1 cellular context compared by ENCODE assay signal in genomic region chr1:101238681-101239094, GRCh38.
TF ChIP-seq lines count a peak whose summit lies in the region.

No MANE protein-coding gene starts in this region.

TF ChIP-seq in HepG2, 621 proteins besides CTCF, POLR2A, EP300 and RAD21 (continued from another document and continues in another):
- TF ChIP-seq, protein P1, sequence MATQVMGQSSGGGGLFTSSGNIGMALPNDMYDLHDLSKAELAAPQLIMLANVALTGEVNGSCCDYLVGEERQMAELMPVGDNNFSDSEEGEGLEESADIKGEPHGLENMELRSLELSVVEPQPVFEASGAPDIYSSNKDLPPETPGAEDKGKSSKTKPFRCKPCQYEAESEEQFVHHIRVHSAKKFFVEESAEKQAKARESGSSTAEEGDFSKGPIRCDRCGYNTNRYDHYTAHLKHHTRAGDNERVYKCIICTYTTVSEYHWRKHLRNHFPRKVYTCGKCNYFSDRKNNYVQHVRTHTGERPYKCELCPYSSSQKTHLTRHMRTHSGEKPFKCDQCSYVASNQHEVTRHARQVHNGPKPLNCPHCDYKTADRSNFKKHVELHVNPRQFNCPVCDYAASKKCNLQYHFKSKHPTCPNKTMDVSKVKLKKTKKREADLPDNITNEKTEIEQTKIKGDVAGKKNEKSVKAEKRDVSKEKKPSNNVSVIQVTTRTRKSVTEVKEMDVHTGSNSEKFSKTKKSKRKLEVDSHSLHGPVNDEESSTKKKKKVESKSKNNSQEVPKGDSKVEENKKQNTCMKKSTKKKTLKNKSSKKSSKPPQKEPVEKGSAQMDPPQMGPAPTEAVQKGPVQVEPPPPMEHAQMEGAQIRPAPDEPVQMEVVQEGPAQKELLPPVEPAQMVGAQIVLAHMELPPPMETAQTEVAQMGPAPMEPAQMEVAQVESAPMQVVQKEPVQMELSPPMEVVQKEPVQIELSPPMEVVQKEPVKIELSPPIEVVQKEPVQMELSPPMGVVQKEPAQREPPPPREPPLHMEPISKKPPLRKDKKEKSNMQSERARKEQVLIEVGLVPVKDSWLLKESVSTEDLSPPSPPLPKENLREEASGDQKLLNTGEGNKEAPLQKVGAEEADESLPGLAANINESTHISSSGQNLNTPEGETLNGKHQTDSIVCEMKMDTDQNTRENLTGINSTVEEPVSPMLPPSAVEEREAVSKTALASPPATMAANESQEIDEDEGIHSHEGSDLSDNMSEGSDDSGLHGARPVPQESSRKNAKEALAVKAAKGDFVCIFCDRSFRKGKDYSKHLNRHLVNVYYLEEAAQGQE (IDR thresholded peaks at IDR 0.05; ENCODE audit: borderline replicate concordance in 1 of 2, low read depth in 1 of 2, low read length in 2 of 2): no peak
- TF ChIP-seq ZNF207 (IDR thresholded peaks at IDR 0.05; ENCODE audit: borderline replicate concordance) (no peak), ZFP41 (CRISPR knock-in tag; IDR thresholded peaks at IDR 0.05; ENCODE audit: borderline replicate concordance) (no peak), JUN (CRISPR knock-in tag; IDR thresholded peaks at IDR 0.05) (no peak), RNF219 (CRISPR knock-in tag; IDR thresholded peaks at IDR 0.05) (no peak), ZNF564 (CRISPR knock-in tag; IDR thresholded peaks at IDR 0.05) (no peak), HMGA1 (CRISPR knock-in tag; conservative IDR thresholded peaks at IDR 0.05) (no peak), ZNF598 (CRISPR knock-in tag; IDR thresholded peaks at IDR 0.05; ENCODE audit: borderline replicate concordance) (no peak), ZFP36 (IDR thresholded peaks at IDR 0.05; ENCODE audit: borderline replicate concordance, low read depth, low read length, partially characterized antibody) (no peak), ZKSCAN8 (CRISPR knock-in tag; IDR thresholded peaks at IDR 0.05; ENCODE audit: borderline replicate concordance) (no peak), HNRNPLL (IDR thresholded peaks at IDR 0.05; ENCODE audit: low read depth, low read length, poor library complexity, severe bottlenecking) (no peak), BHLHE40 (IDR thresholded peaks at IDR 0.05; ENCODE audit: low read length) (no peak), ZNF687 (CRISPR knock-in tag; IDR thresholded peaks at IDR 0.05) (peak; percentile 30), ZNF350 (CRISPR knock-in tag; IDR thresholded peaks at IDR 0.05; ENCODE audit: borderline replicate concordance, low read depth) (no peak), ZNF543 (CRISPR knock-in tag; IDR thresholded peaks at IDR 0.05) (no peak), ZNF331 (CRISPR knock-in tag; IDR thresholded peaks at IDR 0.05) (0 out of 2 replicates have a peak, but pooled peaks have one; percentile 38), PLSCR1 (CRISPR knock-in tag; IDR thresholded peaks at IDR 0.05; ENCODE audit: borderline replicate concordance) (no peak), DNMT1 (CRISPR knock-in tag; IDR thresholded peaks at IDR 0.05) (no peak), THAP9 (CRISPR knock-in tag; IDR thresholded peaks at IDR 0.05; ENCODE audit: borderline replicate concordance) (no peak), ZNF766 (CRISPR knock-in tag; IDR thresholded peaks at IDR 0.05; ENCODE audit: borderline replicate concordance) (no peak), ZNF256 (CRISPR knock-in tag; conservative IDR thresholded peaks at IDR 0.05) (no peak), ZKSCAN1 (IDR thresholded peaks at IDR 0.05; ENCODE audit: low read length) (no peak), FOSL2 (CRISPR knock-in tag; IDR thresholded peaks at IDR 0.05) (0 out of 2 replicates have a peak, but pooled peaks have one; percentile 16), NCOA5 (CRISPR knock-in tag; IDR thresholded peaks at IDR 0.05) (no peak), SRSF4 (IDR thresholded peaks at IDR 0.05; ENCODE audit: low read depth, low read length, poor library complexity, severe bottlenecking) (no peak), SIX4 (CRISPR knock-in tag; IDR thresholded peaks at IDR 0.05) (no peak), GABPB1 (CRISPR knock-in tag; IDR thresholded peaks at IDR 0.05) (peak; percentile 25; the same call in 1 of the 2 replicates)
- TF ChIP-seq, protein P2, sequence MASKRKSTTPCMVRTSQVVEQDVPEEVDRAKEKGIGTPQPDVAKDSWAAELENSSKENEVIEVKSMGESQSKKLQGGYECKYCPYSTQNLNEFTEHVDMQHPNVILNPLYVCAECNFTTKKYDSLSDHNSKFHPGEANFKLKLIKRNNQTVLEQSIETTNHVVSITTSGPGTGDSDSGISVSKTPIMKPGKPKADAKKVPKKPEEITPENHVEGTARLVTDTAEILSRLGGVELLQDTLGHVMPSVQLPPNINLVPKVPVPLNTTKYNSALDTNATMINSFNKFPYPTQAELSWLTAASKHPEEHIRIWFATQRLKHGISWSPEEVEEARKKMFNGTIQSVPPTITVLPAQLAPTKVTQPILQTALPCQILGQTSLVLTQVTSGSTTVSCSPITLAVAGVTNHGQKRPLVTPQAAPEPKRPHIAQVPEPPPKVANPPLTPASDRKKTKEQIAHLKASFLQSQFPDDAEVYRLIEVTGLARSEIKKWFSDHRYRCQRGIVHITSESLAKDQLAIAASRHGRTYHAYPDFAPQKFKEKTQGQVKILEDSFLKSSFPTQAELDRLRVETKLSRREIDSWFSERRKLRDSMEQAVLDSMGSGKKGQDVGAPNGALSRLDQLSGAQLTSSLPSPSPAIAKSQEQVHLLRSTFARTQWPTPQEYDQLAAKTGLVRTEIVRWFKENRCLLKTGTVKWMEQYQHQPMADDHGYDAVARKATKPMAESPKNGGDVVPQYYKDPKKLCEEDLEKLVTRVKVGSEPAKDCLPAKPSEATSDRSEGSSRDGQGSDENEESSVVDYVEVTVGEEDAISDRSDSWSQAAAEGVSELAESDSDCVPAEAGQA (IDR thresholded peaks at IDR 0.05; ENCODE audit: low read depth): no peak
- TF ChIP-seq, protein P2 (CRISPR knock-in tag; IDR thresholded peaks at IDR 0.05; ENCODE audit: borderline replicate concordance): no peak
- TF ChIP-seq, protein P3, sequence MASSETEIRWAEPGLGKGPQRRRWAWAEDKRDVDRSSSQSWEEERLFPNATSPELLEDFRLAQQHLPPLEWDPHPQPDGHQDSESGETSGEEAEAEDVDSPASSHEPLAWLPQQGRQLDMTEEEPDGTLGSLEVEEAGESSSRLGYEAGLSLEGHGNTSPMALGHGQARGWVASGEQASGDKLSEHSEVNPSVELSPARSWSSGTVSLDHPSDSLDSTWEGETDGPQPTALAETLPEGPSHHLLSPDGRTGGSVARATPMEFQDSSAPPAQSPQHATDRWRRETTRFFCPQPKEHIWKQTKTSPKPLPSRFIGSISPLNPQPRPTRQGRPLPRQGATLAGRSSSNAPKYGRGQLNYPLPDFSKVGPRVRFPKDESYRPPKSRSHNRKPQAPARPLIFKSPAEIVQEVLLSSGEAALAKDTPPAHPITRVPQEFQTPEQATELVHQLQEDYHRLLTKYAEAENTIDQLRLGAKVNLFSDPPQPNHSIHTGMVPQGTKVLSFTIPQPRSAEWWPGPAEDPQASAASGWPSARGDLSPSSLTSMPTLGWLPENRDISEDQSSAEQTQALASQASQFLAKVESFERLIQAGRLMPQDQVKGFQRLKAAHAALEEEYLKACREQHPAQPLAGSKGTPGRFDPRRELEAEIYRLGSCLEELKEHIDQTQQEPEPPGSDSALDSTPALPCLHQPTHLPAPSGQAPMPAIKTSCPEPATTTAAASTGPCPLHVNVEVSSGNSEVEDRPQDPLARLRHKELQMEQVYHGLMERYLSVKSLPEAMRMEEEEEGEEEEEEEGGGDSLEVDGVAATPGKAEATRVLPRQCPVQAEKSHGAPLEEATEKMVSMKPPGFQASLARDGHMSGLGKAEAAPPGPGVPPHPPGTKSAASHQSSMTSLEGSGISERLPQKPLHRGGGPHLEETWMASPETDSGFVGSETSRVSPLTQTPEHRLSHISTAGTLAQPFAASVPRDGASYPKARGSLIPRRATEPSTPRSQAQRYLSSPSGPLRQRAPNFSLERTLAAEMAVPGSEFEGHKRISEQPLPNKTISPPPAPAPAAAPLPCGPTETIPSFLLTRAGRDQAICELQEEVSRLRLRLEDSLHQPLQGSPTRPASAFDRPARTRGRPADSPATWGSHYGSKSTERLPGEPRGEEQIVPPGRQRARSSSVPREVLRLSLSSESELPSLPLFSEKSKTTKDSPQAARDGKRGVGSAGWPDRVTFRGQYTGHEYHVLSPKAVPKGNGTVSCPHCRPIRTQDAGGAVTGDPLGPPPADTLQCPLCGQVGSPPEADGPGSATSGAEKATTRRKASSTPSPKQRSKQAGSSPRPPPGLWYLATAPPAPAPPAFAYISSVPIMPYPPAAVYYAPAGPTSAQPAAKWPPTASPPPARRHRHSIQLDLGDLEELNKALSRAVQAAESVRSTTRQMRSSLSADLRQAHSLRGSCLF (CRISPR knock-in tag; IDR thresholded peaks at IDR 0.05; ENCODE audit: borderline replicate concordance): no peak
- TF ChIP-seq, protein P4, sequence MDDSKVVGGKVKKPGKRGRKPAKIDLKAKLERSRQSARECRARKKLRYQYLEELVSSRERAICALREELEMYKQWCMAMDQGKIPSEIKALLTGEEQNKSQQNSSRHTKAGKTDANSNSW (CRISPR knock-in tag; IDR thresholded peaks at IDR 0.05; ENCODE audit: borderline replicate concordance): no peak
